ENCODE assay signal across 11 cellular contexts in genomic region chr16:84928679-84929420, GRCh38.
DNase-seq lines count a peak whose midpoint lies in the region; ATAC-seq and TF ChIP-seq lines count a peak whose summit lies in the region.
"Had no signal": no experiment of that assay in that cellular context is flagged by ENCODE, and none has a peak within 500 bp of the region (broad histone marks: within the 10 kb centered on the region; RNA-seq: fewer than 3 reads in every experiment).

No MANE protein-coding gene starts in this region.

- TF ChIP-seq POLR2A in Peyer's patch (IDR thresholded peaks at IDR 0.05): no peak
- no peak for TF ChIP-seq POLR2A in heart left ventricle (IDR thresholded peaks at IDR 0.05)
- no peak for TF ChIP-seq POLR2A in prostate gland (IDR thresholded peaks at IDR 0.05)

- WGBS in heart left ventricle, 4 donors: 37 to 51% (median 41%) methylated on average over 15 to 16 of the region's 16 CpGs
- 66% methylated on average over 14 of the region's 16 CpGs for WGBS in prostate gland

- H3K4me3 ChIP-seq in Peyer's patch (no peak overlapping the region), heart left ventricle (no peak overlapping the region), prostate gland (no peak overlapping the region), SJCRH30 (no peak overlapping the region)

- no peaks in the 10 kb centered on the region for H3K36me3 ChIP-seq in Peyer's patch
- no peaks in the 10 kb centered on the region for H3K36me3 ChIP-seq in heart left ventricle
- no peaks in the 10 kb centered on the region for H3K36me3 ChIP-seq in prostate gland
- H3K36me3 ChIP-seq in SJCRH30: no peaks in the 10 kb centered on the region

- TF ChIP-seq CTCF in AG09319 (IDR thresholded peaks at IDR 0.05; ENCODE audit: low read depth, low read length): peak; percentile 6; the same call in 1 of the 2 replicates
- peak in 1 of 6 experiments; percentile 6 for TF ChIP-seq CTCF in Peyer's patch (IDR thresholded peaks at IDR 0.05)
- TF ChIP-seq CTCF in heart left ventricle (IDR thresholded peaks at IDR 0.05): peak in 1 of 12 donors; percentile 2
- no peak for TF ChIP-seq CTCF in prostate gland (IDR thresholded peaks at IDR 0.05)

- H3K27me3 ChIP-seq in Peyer's patch (no peaks in the 10 kb centered on the region), heart left ventricle (no peaks in the 10 kb centered on the region), prostate gland (replicated peaks; ENCODE audit: insufficient read depth) (no peaks in the 10 kb centered on the region), SJCRH30 (no peaks in the 10 kb centered on the region)

- H3K9me3 ChIP-seq in Peyer's patch: no peaks in the 10 kb centered on the region
- peaks cover 0 to 5% (median 0%) of the 10 kb centered on the region in 12 donors for H3K9me3 ChIP-seq in heart left ventricle
- H3K9me3 ChIP-seq in prostate gland: no peaks in the 10 kb centered on the region
- H3K9me3 ChIP-seq in SJCRH30 (replicated peaks): no peaks in the 10 kb centered on the region

- ATAC-seq in heart left ventricle: peak; percentile 64 to 75 (median 68)

- H3K27ac ChIP-seq in Peyer's patch (peak overlapping the region in 2 of 4 donors; percentile 24 to 52), heart left ventricle (peak overlapping the region; percentile 10 to 82 (median 56)), prostate gland (peak overlapping the region; percentile 26 to 32), SJCRH30 (no peak overlapping the region)

- DNase-seq in AG09319 (ENCODE audit: extremely low read depth, low read depth) (peak; percentile 23), Peyer's patch (peak in 2 of 3 donors; percentile 59 to 63), heart left ventricle (peak; percentile 69 to 87 (median 77)), prostate gland (ENCODE audit: low spot score) (no peak), SJCRH30 (no peak)
- DNase-seq in stimulated activated CD4-positive, alpha-beta T cell treated with anti-CD3 and anti-CD28 coated beads, Interleukin-2, amount 100 ng/mL, for 24 hours: no peak
- DNase-seq in stimulated activated CD4-positive, alpha-beta T cell treated with anti-CD3 and anti-CD28 coated beads, Interleukin-1b, Interleukin-23, amount 100 ng/mL, for 48 hours: no peak
- DNase-seq in activated CD4-positive, alpha-beta T cell treated with anti-CD3 and anti-CD28 coated beads, Interleukin-2, amount 50 U/mL, for 48 hours: no peak
- DNase-seq: H7, NCI-H526, SW 1271 had no signal

- intact Hi-C loops in heart left ventricle (cut with DNase I): loop anchor here in 4 of 10 donors (5.0 to 10.0 kb wide), 3 partner anchors 38 to 94 kb away; no protein-coding TSS in a partner anchor
- intact Hi-C loops in prostate gland (cut with DNase I): no loop called here

- H3K4me1 ChIP-seq in Peyer's patch (peaks cover 0 to 21% (median 0%) of the 10 kb centered on the region in 4 donors), heart left ventricle (peaks cover 0 to 54% (median 28%) of the 10 kb centered on the region in 12 donors), prostate gland (replicated peaks) (no peaks in the 10 kb centered on the region), SJCRH30 (peaks cover 28% of the 10 kb centered on the region)

Comparison
In these comparisons a context has a peak if more than half of its experiments do, and no peak if none do; other contexts are left out.
1. DNase-seq: peak in AG09319 (single experiment), Peyer's patch (2 of 3) and heart left ventricle (5 of 5); none in prostate gland (single experiment), SJCRH30 (0 of 2), stimulated activated CD4-positive, alpha-beta T cell treated with anti-CD3 and anti-CD28 coated beads, Interleukin-2, amount 100 ng/mL, for 24 hours (0 of 2), stimulated activated CD4-positive, alpha-beta T cell treated with anti-CD3 and anti-CD28 coated beads, Interleukin-1b, Interleukin-23, amount 100 ng/mL, for 48 hours (single experiment) and activated CD4-positive, alpha-beta T cell treated with anti-CD3 and anti-CD28 coated beads, Interleukin-2, amount 50 U/mL, for 48 hours (0 of 2).